ENCODE assay signal across 17 cellular contexts in genomic region chr7:23044581-23044980, GRCh38.
"Had no signal": no experiment of that assay in that cellular context is flagged by ENCODE, and none has a peak within 500 bp of the region (broad histone marks: within the 10 kb centered on the region; RNA-seq: fewer than 3 reads in every experiment).

No MANE protein-coding gene starts in this region.

- H3K27me3 ChIP-seq: adrenal gland, cardiac muscle cell, dorsolateral prefrontal cortex, hepatocyte, left lung, pancreas, thyroid gland had no signal

- H3K4me2 ChIP-seq: hepatocyte had no signal

- DNase-seq: activated CD4-positive, alpha-beta memory T cell treated with anti-CD3 and anti-CD28 coated beads for 36 hours; activated CD4-positive, alpha-beta T cell treated with anti-CD3 and anti-CD28 coated beads for 36 hours; activated effector memory CD4-positive, alpha-beta T cell treated with anti-CD3 and anti-CD28 coated beads, Interleukin-2, amount 50 U/mL, for 16 hours; activated T-cell treated with anti-CD3 and anti-CD28 coated beads, Interleukin-2, amount 50 U/mL, for 4 hours; adrenal gland; dorsolateral prefrontal cortex; erythroblast; kidney; left lung; mucosa of descending colon; naive thymus-derived CD4-positive, alpha-beta T cell; pancreas; stimulated activated CD4-positive, alpha-beta T cell treated with anti-CD3 and anti-CD28 coated beads, Interleukin-12 subunit alpha, Interleukin-12 subunit beta, amount 100 ng/mL, for 4 hours; stimulated activated naive B cell treated with anti-CD40 and anti-IgM and Interleukin-4, amounts not matched to agents 10 μg/mL and 1 μg/mL and 100 μg/mL, for 72 hours; thyroid gland had no signal

- H3K9me3 ChIP-seq: adrenal gland, left lung, mucosa of descending colon, pancreas, thyroid gland had no signal

- H3K27ac ChIP-seq: adrenal gland, cardiac muscle cell, dorsolateral prefrontal cortex, hepatocyte, left lung, pancreas, thyroid gland had no signal

- H2AFZ ChIP-seq: hepatocyte had no signal

- H3K4me1 ChIP-seq: adrenal gland, left lung, pancreas, thyroid gland had no signal

- H3K4me3 ChIP-seq: adrenal gland, cardiac muscle cell, dorsolateral prefrontal cortex, hepatocyte, left lung, mucosa of descending colon, pancreas, thyroid gland had no signal

- H3K36me3 ChIP-seq: adrenal gland, cardiac muscle cell, left lung, pancreas, thyroid gland had no signal

- H3K79me2 ChIP-seq: hepatocyte had no signal

- ATAC-seq: activated CD4-positive, alpha-beta T cell treated with anti-CD3 and anti-CD28 coated beads for 36 hours; activated T-cell treated with anti-CD3 and anti-CD28 coated beads, Interleukin-2, amount 50 U/mL, for 4 hours; left lung; mucosa of descending colon; naive thymus-derived CD4-positive, alpha-beta T cell; pancreas; stimulated activated naive B cell treated with anti-CD40 and anti-IgM and Interleukin-4, amounts not matched to agents 10 μg/mL and 1 μg/mL and 100 μg/mL, for 72 hours had no signal
